ENCODE assay signal across 16 cellular contexts in the genomic region with DNA sequence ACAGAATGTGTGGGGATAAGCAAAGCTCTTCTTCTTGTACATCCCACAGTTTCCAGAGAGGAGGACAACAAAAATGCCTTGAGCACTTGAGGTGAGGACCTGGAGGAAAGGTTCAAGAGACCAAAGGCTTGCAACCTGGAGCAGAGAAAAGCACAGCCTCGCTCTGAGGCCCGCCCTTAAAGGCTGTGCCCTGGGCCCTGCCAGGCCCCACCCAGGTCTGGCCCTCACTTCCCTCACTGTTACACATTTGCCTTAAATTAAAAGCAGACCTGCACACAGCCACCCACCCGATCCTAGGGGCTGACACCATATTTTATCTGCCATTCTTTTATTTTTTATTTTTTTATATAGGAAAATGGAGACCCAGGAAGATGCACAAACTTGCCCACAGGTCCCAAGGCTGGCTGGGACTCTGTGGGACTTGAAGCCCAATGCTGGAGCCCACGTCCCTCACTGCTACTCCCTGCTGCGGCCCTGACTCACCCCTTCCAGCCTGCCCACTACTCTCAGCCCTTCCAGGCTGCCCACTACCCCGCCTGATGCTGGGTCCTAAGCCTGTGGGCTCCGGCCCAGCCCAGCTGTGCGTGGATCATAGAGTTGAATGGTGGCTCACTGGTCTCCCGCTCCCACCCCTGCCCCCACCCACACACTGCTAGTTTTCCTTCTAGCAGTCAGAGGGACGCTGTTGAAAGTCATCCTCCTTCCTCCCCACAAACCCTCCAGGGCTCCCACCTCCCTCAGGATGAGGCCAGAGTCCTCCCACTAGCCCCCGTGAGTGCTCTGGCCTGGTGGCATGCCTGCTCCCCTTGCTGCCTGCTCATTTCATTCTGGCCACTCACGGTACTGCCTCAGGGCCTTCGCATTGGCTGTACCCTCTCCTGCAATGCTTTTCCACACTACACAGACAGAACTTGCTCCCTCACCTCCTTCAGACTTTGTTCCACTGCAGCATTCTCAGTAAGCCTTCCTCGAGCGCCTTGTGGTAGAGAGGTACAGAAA.
A peak's percentile ranks its signal among the peaks of the same experiment; 100 is the strongest.
DNase-seq lines count a peak whose midpoint lies in the region; ATAC-seq and TF ChIP-seq lines count a peak whose summit lies in the region.
"Had no signal": no experiment of that assay in that cellular context is flagged by ENCODE, and none has a peak within 500 bp of the region (broad histone marks: within the 10 kb centered on the region; RNA-seq: fewer than 3 reads in every experiment).

No MANE protein-coding gene starts in this region.

- H3K4me3 ChIP-seq in tibial nerve = no peak overlapping the region
- H3K4me3 ChIP-seq: hepatocyte had no signal

- H3K27ac ChIP-seq in tibial nerve = peak overlapping the region in 3 of 4 donors; percentile 31 to 78 (median 64)
- H3K27ac ChIP-seq: hepatocyte, neutrophil had no signal

- peaks cover 0 to 10% of the 10 kb centered on the region in 2 donors for H3K27me3 ChIP-seq in tibial nerve
- H3K27me3 ChIP-seq: hepatocyte, neutrophil had no signal

- H3K4me3 Mint-ChIP-seq in chondrocyte (ENCODE audit: unreplicated experiment) = no peak overlapping the region
- peak overlapping the region in 4 of 8 donors; percentile 3 to 54 (median 33) for H3K4me3 Mint-ChIP-seq in naive B cell
- H3K4me3 Mint-ChIP-seq: T-helper 2 cell treated with Interferon-gamma antibody and Interleukin-4, amounts not matched to agents 5 μg/mL and 100 μg/mL, for 36 hours had no signal

- DNase-seq in NOMO-1 (lab: John Stamatoyannopoulos, UW; ENCODE audit: unreplicated experiment in 2 of 2) (peak; percentile 19 to 28), NOMO-1 treated with dmso at 0.1 percent for 144 hours (lab: John Stamatoyannopoulos, UW; ENCODE audit: unreplicated experiment) (no peak), chondrocyte (ENCODE audit: low spot score) (no peak), naive B cell (no peak), tibial nerve (ENCODE audit: low spot score in 2 of 2) (peak; percentile 27 to 40), omental fat pad (ENCODE audit: low spot score) (no peak), RPMI8226 (no peak)
- DNase-seq: 8988T; activated CD4-positive, alpha-beta T cell treated with anti-CD3 and anti-CD28 coated beads for 4 hours; Caco-2; NCI-H1930; NCI-H748 treated with DMSO at 0.1 percent for 48 hours had no signal

- TF ChIP-seq CTCF in chondrocyte (IDR thresholded peaks at IDR 0.05) = no peak
- TF ChIP-seq CTCF in tibial nerve (IDR thresholded peaks at IDR 0.05) = no peak
- no peak for TF ChIP-seq CTCF in omental fat pad (IDR thresholded peaks at IDR 0.05)

- H3K4me1 ChIP-seq in tibial nerve = peaks cover 0 to 21% (median 5%) of the 10 kb centered on the region in 4 donors
- H3K4me1 ChIP-seq: Caco-2 had no signal

- no peaks in the 10 kb centered on the region for H3K36me3 ChIP-seq in tibial nerve
- H3K36me3 ChIP-seq: neutrophil had no signal

- H3K27ac Mint-ChIP-seq in chondrocyte (ENCODE audit: unreplicated experiment) (peak overlapping the region; percentile 41), naive B cell (peak overlapping the region; percentile 67 to 89 (median 83))
- H3K27ac Mint-ChIP-seq: T-helper 2 cell treated with Interferon-gamma antibody and Interleukin-4, amounts not matched to agents 5 μg/mL and 100 μg/mL, for 36 hours had no signal

- no peaks in the 10 kb centered on the region for H3K9me3 Mint-ChIP-seq in chondrocyte (ENCODE audit: low read depth)
- peaks cover 0 to 4% (median 0%) of the 10 kb centered on the region in 7 donors for H3K9me3 Mint-ChIP-seq in naive B cell
- H3K9me3 Mint-ChIP-seq: T-helper 2 cell treated with Interferon-gamma antibody and Interleukin-4, amounts not matched to agents 5 μg/mL and 100 μg/mL, for 36 hours had no signal

- H3K4me1 Mint-ChIP-seq in chondrocyte (ENCODE audit: low read depth) = peaks cover 10% of the 10 kb centered on the region
- H3K4me1 Mint-ChIP-seq in naive B cell = peaks cover 53 to 72% (median 61%) of the 10 kb centered on the region in 3 donors

- H3K36me3 Mint-ChIP-seq in chondrocyte (ENCODE audit: low read depth) = no peaks in the 10 kb centered on the region
- H3K36me3 Mint-ChIP-seq in naive B cell = peaks cover 0 to 6% of the 10 kb centered on the region in 2 donors

- peaks cover 0 to 2% (median 0%) of the 10 kb centered on the region in 4 donors for H3K9me3 ChIP-seq in tibial nerve
- H3K9me3 ChIP-seq: Caco-2, neutrophil had no signal

- ATAC-seq in naive B cell (ENCODE audit: low read depth in 2 of 2) = peak in 1 of 2 donors; percentile 28
- no peak for ATAC-seq in omental fat pad (ENCODE audit: low FRiP score)
- ATAC-seq in HG03025 (IDR thresholded peaks at IDR 0.05; ENCODE audit: low FRiP score, unreplicated experiment) = no peak

- H3K27me3 Mint-ChIP-seq in chondrocyte (ENCODE audit: low read depth) (peaks cover 3% of the 10 kb centered on the region), naive B cell (no peaks in the 10 kb centered on the region)

- WGBS in tibial nerve, 2 donors = 77 to 82% methylated on average over 15 of the region's 15 CpGs

- peak in 1 of 2 donors; percentile 9 for TF ChIP-seq EP300 in tibial nerve (IDR thresholded peaks at IDR 0.05)

- TF ChIP-seq POLR2A in tibial nerve (IDR thresholded peaks at IDR 0.05) = no peak

Comparison
In these comparisons a context has a peak if more than half of its experiments do, and no peak if none do; other contexts are left out.
1. DNase-seq: peak in NOMO-1 (2 of 2) and tibial nerve (2 of 2); none in NOMO-1 treated with dmso at 0.1 percent for 144 hours (single experiment), chondrocyte (single experiment), naive B cell (single experiment), omental fat pad (single experiment) and RPMI8226 (single experiment).